9 cellular contexts compared by ENCODE assay signal in the genomic region with DNA sequence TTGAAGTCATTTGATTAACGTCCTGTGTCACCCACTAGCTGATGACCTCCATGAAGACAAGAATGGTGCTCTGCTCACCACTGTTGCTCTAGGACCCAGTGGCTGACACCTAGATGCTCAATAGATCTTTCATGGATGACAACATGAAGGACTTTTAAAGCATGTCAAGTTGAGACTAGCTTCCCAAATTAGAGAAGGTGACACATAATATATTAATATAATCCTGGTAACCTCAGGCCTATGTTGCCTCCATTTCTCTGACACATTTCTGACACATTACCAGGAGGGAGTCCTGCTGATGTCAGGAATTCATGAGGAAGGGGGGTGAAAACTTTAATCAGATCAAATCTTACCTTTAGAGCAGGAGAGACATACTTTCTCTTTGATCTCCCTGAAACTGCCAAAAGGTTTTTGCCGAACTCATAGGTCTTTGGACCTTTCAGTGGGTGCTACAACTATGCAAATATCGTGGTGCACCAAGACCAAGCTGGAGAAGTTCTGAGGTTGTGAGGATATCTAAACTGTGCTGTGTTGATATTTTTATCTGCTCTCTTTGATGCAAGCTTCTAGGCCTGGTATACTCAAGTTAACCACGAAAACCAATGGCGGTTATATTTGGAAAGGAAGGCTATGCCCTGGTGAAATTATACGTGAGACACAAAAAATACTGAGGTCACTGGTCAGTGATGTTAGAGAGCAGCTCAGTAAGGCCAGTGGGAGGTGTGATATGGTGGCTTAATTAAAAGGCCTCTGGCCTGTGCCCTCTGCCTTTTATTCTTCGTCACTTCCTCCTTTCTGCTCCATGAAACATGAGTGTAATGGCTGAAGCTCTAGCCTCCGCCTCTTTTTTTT. TPM values are rescaled to one million over a fixed set of nuclear protein-coding genes. Genes with fewer than 3 reads are reported as not detected.
A peak's percentile ranks its signal among the peaks of the same experiment; 100 is the strongest.
DNase-seq lines count a peak whose midpoint lies in the region; ATAC-seq, FAIRE-seq and TF ChIP-seq lines count a peak whose summit lies in the region.
"Had no signal": no experiment of that assay in that cellular context is flagged by ENCODE, and none has a peak within 500 bp of the region (broad histone marks: within the 10 kb centered on the region; RNA-seq: fewer than 3 reads in every experiment).

No MANE protein-coding gene starts in this region.

- H3K9me3 ChIP-seq in astrocyte (ENCODE audit: insufficient read depth, low read depth, low read length) (no peaks in the 10 kb centered on the region), mammary epithelial cell (replicated peaks; ENCODE audit: insufficient read depth, low read length) (no peaks in the 10 kb centered on the region), aorta (ENCODE audit: control insufficient read depth, low read length) (no peaks in the 10 kb centered on the region)

- no peak overlapping the region for H3K4me3 Mint-ChIP-seq in astrocyte (ENCODE audit: unreplicated experiment)

- H2AFZ ChIP-seq in astrocyte (ENCODE audit: low read depth, low read length) = no peak overlapping the region
- H2AFZ ChIP-seq in mammary epithelial cell (ENCODE audit: low read depth, low read length) = no peak overlapping the region

- H3K27ac Mint-ChIP-seq in astrocyte (ENCODE audit: unreplicated experiment) = no peak overlapping the region

- H3K27ac ChIP-seq in astrocyte (ENCODE audit: low read depth, low read length) (no peak overlapping the region), mammary epithelial cell (ENCODE audit: insufficient read depth, low read depth, low read length) (no peak overlapping the region), aorta (ENCODE audit: low read depth in 1 of 2, low read length in 2 of 2) (no peak overlapping the region)

- no peaks in the 10 kb centered on the region for H3K79me2 ChIP-seq in astrocyte (ENCODE audit: insufficient read depth, low read length)
- no peaks in the 10 kb centered on the region for H3K79me2 ChIP-seq in mammary epithelial cell (ENCODE audit: insufficient read depth, low read length)

- DNase-seq in GM12891 (ENCODE audit: insufficient read length, low spot score) = peak; percentile 44
- DNase-seq in astrocyte (ENCODE audit: low read depth) = peak; percentile 47
- DNase-seq in mammary epithelial cell = no peak
- no peak for DNase-seq in NCI-H510A treated with DMSO at 0.1 percent for 48 hours (lab: John Stamatoyannopoulos, UW)
- DNase-seq in NCI-H187 (lab: John Stamatoyannopoulos, UW) = no peak
- no peak for DNase-seq in aorta
- DNase-seq: activated CD4-positive, alpha-beta T cell treated with anti-CD3 and anti-CD28 coated beads for 4 hours had no signal

- TF ChIP-seq POLR2A in GM12891 (IDR thresholded peaks at IDR 0.05; ENCODE audit: low read depth, low read length) = no peak

- no peaks in the 10 kb centered on the region for H3K4me1 ChIP-seq in astrocyte (ENCODE audit: insufficient read depth, low read length)
- H3K4me1 ChIP-seq in mammary epithelial cell (ENCODE audit: insufficient read depth, low read length) = no peaks in the 10 kb centered on the region
- H3K4me1 ChIP-seq in aorta (ENCODE audit: control insufficient read depth in 1 of 2, insufficient read depth in 2 of 2, low read length in 2 of 2) = no peaks in the 10 kb centered on the region

- H3K4me2 ChIP-seq in astrocyte (ENCODE audit: low read length) (no peak overlapping the region), mammary epithelial cell (ENCODE audit: insufficient read depth, low read depth, low read length) (no peak overlapping the region)

- no peaks in the 10 kb centered on the region for H3K36me3 Mint-ChIP-seq in astrocyte (ENCODE audit: low read depth, unreplicated experiment)

- no peaks in the 10 kb centered on the region for H3K9me3 Mint-ChIP-seq in astrocyte (ENCODE audit: unreplicated experiment)

- H3K4me1 Mint-ChIP-seq in astrocyte (ENCODE audit: low read depth, unreplicated experiment) = peaks cover 20% of the 10 kb centered on the region

- H3K9ac ChIP-seq in astrocyte (ENCODE audit: low read length) = no peak overlapping the region
- H3K9ac ChIP-seq in mammary epithelial cell (ENCODE audit: insufficient read depth, low read length) = no peak overlapping the region

- intact Hi-C loops in mammary epithelial cell (cut with micrococcal nuclease) = no loop called here
- intact Hi-C loops in aorta (cut with DNase I) = no loop called here

- CTCF ChIA-PET in mammary epithelial cell (lab: Charles Lee; ENCODE audit: low non-redundant PET) = interaction anchor here (0.6 kb wide), 1 partner anchor 75 kb away, joined by 8 read pairs; no protein-coding TSS in a partner anchor

- dilution Hi-C loops in mammary epithelial cell (cut with HindIII; ENCODE audit: low sequenced_read_pairs) = no loop called here

- no peak overlapping the region for H3K4me3 ChIP-seq in astrocyte (ENCODE audit: insufficient read depth, low read depth, low read length)
- no peak overlapping the region for H3K4me3 ChIP-seq in mammary epithelial cell (replicated peaks in 1 of 3; ENCODE audit: insufficient read depth in 1 of 3, low read depth in 2 of 3, low read length in 3 of 3)
- H3K4me3 ChIP-seq in aorta (ENCODE audit: low read length in 2 of 2) = no peak overlapping the region

- H3K36me3 ChIP-seq in astrocyte (ENCODE audit: insufficient read depth, low read length) (no peaks in the 10 kb centered on the region), mammary epithelial cell (ENCODE audit: insufficient read depth, low read length) (no peaks in the 10 kb centered on the region), aorta (ENCODE audit: control insufficient read depth in 1 of 2, insufficient read depth in 2 of 2, low read length in 1 of 2) (no peaks in the 10 kb centered on the region)

- no TSS peak for BruUV-seq in mammary epithelial cell (replicated peaks; lab: Mats Ljungman, UMichigan)

- peaks cover 10% of the 10 kb centered on the region for H3K27me3 Mint-ChIP-seq in astrocyte (ENCODE audit: low read depth, unreplicated experiment)

- peak; percentile 92 for FAIRE-seq in GM12891 (lab: Jason Lieb, UNC)
- no peak for FAIRE-seq in astrocyte (lab: Jason Lieb, UNC)

- ATAC-seq in GM21360 (IDR thresholded peaks at IDR 0.05; ENCODE audit: unreplicated experiment) = peak; percentile 92
- peak; percentile 94 for ATAC-seq in HG03442 (IDR thresholded peaks at IDR 0.05; ENCODE audit: unreplicated experiment)
- ATAC-seq in aorta (ENCODE audit: low FRiP score) = no peak

- 91% methylated on average over 8 of the region's 8 CpGs for WGBS in mammary epithelial cell (ENCODE audit: low coverage, missing lambda C conversion rate)
- 92 to 95% methylated on average over 8 of the region's 8 CpGs for WGBS in aorta, 2 donors

- TF ChIP-seq CTCF in astrocyte (IDR thresholded peaks at IDR 0.05; ENCODE audit: insufficient read depth, low read depth, low read length) = no peak
- no peak for TF ChIP-seq CTCF in mammary epithelial cell (conservative IDR thresholded peaks at IDR 0.05 in 1 of 2, IDR thresholded peaks at IDR 0.05 in 1 of 2; ENCODE audit: extremely low read depth in 1 of 2, insufficient read depth in 1 of 2, low read depth in 1 of 2, low read length in 2 of 2)

- in situ Hi-C loops in mammary epithelial cell (cut with MboI; ENCODE audit: low sequenced_read_pairs in 2 of 2) = no loop called here

- H3K27me3 ChIP-seq in astrocyte (ENCODE audit: insufficient read depth, low read length) (no peaks in the 10 kb centered on the region), mammary epithelial cell (ENCODE audit: insufficient read depth, low read length) (no peaks in the 10 kb centered on the region), aorta (ENCODE audit: control insufficient read depth in 1 of 2, insufficient read depth in 2 of 2, low read length in 1 of 2) (no peaks in the 10 kb centered on the region)

- H4K20me1 ChIP-seq in astrocyte (ENCODE audit: insufficient read depth, low read length) (no peaks in the 10 kb centered on the region), mammary epithelial cell (ENCODE audit: insufficient read depth, low read length) (no peaks in the 10 kb centered on the region)

TF ChIP-seq in GM12891, 5 proteins besides CTCF, POLR2A, EP300 and RAD21:
- TF ChIP-seq TAF1 (IDR thresholded peaks at IDR 0.05; ENCODE audit: low read depth, low read length) (no peak), POLR2AphosphoS5 (IDR thresholded peaks at IDR 0.05; ENCODE audit: low read depth, low read length) (no peak), PAX5 (IDR thresholded peaks at IDR 0.05; ENCODE audit: insufficient read depth, low read length, severe bottlenecking) (no peak), POU2F2 (IDR thresholded peaks at IDR 0.05; ENCODE audit: low read depth, low read length) (peak; percentile 98), SPI1 (IDR thresholded peaks at IDR 0.05; ENCODE audit: low read depth, low read length) (peak; percentile 74)
TF ChIP-seq in GM12891: peak in this region for 2.

RNA-seq across cellular contexts. Expression of a gene that starts 13.2 kb away (rescaled TPM):
- 17.0 TPM for polyA plus RNA-seq in GM12891 (2012; ENCODE audit: low read depth, missing spikeins)
- total RNA-seq in astrocyte (4.3 and 5.6 TPM in 2 replicates), mammary epithelial cell (1 to 10 TPM; 6.7 to 8.2 TPM), aorta (10 to 100 TPM in 1 of 2 donors, 1 to 10 TPM in 1; 7.8 to 16.9 TPM)
- polyA plus RNA-seq in mammary epithelial cell (5.3 TPM), aorta (1 to 10 TPM; 2.5 to 3.8 TPM)
- polyA minus RNA-seq in mammary epithelial cell = 37.1 TPM

Comparison
In these comparisons a context has a peak if more than half of its experiments do, and no peak if none do; other contexts are left out.
1. DNase-seq: peak in GM12891 (single experiment) and astrocyte (single experiment); none in mammary epithelial cell (single experiment), NCI-H510A treated with DMSO at 0.1 percent for 48 hours (single experiment), NCI-H187 (0 of 2) and aorta (0 of 2).